13 cellular contexts compared by ENCODE assay signal in the genomic region with DNA sequence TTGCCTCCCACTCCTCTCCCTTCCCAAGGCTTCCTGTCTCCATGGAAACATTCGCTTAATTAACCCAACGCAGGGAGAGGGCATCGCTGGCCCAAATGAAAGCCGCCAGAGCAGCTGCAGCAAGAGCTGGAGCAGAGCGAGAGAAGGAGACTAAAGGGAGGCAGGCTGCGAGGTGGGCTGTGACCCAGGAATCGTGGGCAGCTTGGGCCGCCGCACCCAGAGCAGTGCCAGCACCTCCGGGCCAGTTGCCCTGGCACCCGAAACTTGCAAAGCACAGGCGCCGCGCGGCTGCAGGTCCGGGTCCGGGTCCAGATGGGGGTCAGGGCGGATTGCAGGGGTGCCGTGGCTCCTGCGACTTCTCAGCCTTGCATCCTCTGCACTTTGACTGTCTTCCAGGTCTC. TPM values are rescaled to one million over a fixed set of nuclear protein-coding genes. Genes with fewer than 3 reads are reported as not detected.
A peak's percentile ranks its signal among the peaks of the same experiment; 100 is the strongest.
DNase-seq lines count a peak whose midpoint lies in the region; TF ChIP-seq lines count a peak whose summit lies in the region.
"Had no signal": no experiment of that assay in that cellular context is flagged by ENCODE, and none has a peak within 500 bp of the region (broad histone marks: within the 10 kb centered on the region; RNA-seq: fewer than 3 reads in every experiment).

No MANE protein-coding gene starts in this region.

- TF ChIP-seq POLR2A in esophagus squamous epithelium (IDR thresholded peaks at IDR 0.05) = no peak

- H3K27me3 ChIP-seq in SJSA1 (replicated peaks) (peaks cover 12% of the 10 kb centered on the region; the same call in 1 of the 2 replicates), esophagus squamous epithelium (peaks cover 0 to 8% (median 0%) of the 10 kb centered on the region in 4 donors)
- H3K27me3 ChIP-seq: Peyer's patch had no signal

- H3K36me3 ChIP-seq in SJSA1 (no peaks in the 10 kb centered on the region), esophagus squamous epithelium (no peaks in the 10 kb centered on the region)
- H3K36me3 ChIP-seq: Peyer's patch had no signal

- WGBS in esophagus squamous epithelium, 2 donors = 7 to 15% methylated on average over 9 to 13 of the region's 20 CpGs

- H3K27ac ChIP-seq in SJSA1 (no peak overlapping the region), esophagus squamous epithelium (no peak overlapping the region)
- H3K27ac ChIP-seq: Peyer's patch had no signal

- DNase-seq in AG20443 (ENCODE audit: low spot score) = peak; percentile 56
- peak in 1 of 2 experiments; percentile 22 for DNase-seq in SJSA1 (ENCODE audit: low read depth in 1 of 2, low spot score in 2 of 2)
- no peak for DNase-seq in fibroblast of mammary gland (ENCODE audit: low read depth)
- DNase-seq in occipital lobe (lab: John Stamatoyannopoulos, UW) = peak; percentile 27
- no peak for DNase-seq in kidney glomerular epithelial cell (lab: John Stamatoyannopoulos, UW)
- no peak for DNase-seq in SW480 (ENCODE audit: low spot score)
- no peak for DNase-seq in esophagus squamous epithelium (lab: John Stamatoyannopoulos, UW)
- no peak for DNase-seq in NCI-H774 (lab: John Stamatoyannopoulos, UW)
- DNase-seq: activated CD4-positive, alpha-beta T cell treated with anti-CD3 and anti-CD28 coated beads, Interleukin-2, amount 50 U/mL, for 1 hour; Caco-2; central memory CD4-positive, alpha-beta T cell; Peyer's patch; stimulated activated CD4-positive, alpha-beta T cell treated with anti-CD3 and anti-CD28 coated beads, Interleukin-4, amount 100 ng/mL, for 24 hours had no signal

- no peak for TF ChIP-seq CTCF in fibroblast of mammary gland (conservative IDR thresholded peaks at IDR 0.05; ENCODE audit: control insufficient read depth, insufficient read depth, low read depth, low read length)
- TF ChIP-seq CTCF in esophagus squamous epithelium (IDR thresholded peaks at IDR 0.05) = no peak

- H3K4me3 ChIP-seq in SJSA1 (peak overlapping the region; percentile 30), fibroblast of mammary gland (ENCODE audit: control insufficient read depth, low read depth, low read length) (peak overlapping the region; percentile 45), esophagus squamous epithelium (peak overlapping the region in 2 of 4 donors; percentile 31 to 56)

- H3K9me3 ChIP-seq in SJSA1 (replicated peaks) (no peaks in the 10 kb centered on the region), esophagus squamous epithelium (no peaks in the 10 kb centered on the region)
- H3K9me3 ChIP-seq: Caco-2, Peyer's patch had no signal

- H3K4me1 ChIP-seq in SJSA1 (replicated peaks) (no peaks in the 10 kb centered on the region; the same call in 1 of the 2 replicates), esophagus squamous epithelium (peaks cover 0 to 7% (median 2%) of the 10 kb centered on the region in 3 donors)
- H3K4me1 ChIP-seq: Caco-2, Peyer's patch had no signal

- intact Hi-C loops in esophagus squamous epithelium (cut with DNase I) = no loop called here

RNA-seq across cellular contexts. Expression of a gene that starts 43.4 kb away (rescaled TPM):
- 0.47 and 1.1 TPM in 2 replicates for total RNA-seq in SJSA1 (2014; rRNA removed; shearing (Covaris generic))
- total RNA-seq in occipital lobe (1.9 TPM), esophagus squamous epithelium (under 1 TPM in 3 of 4 donors, not detected in 1; 0.19 to 0.44 (median 0.31) TPM)
- total RNA-seq: Caco-2 had no signal

Comparison
In these comparisons a context has a peak if more than half of its experiments do, and no peak if none do; other contexts are left out.
1. DNase-seq: peak in AG20443 (single experiment) and occipital lobe (single experiment); none in fibroblast of mammary gland (single experiment), kidney glomerular epithelial cell (single experiment), SW480 (single experiment), esophagus squamous epithelium (single experiment) and NCI-H774 (single experiment).